8 cellular contexts compared by ENCODE assay signal in genomic region chr17:65554568-65555223, GRCh38. TPM values are rescaled to one million over a fixed set of nuclear protein-coding genes. Genes with fewer than 3 reads are reported as not detected.
DNase-seq lines count a peak whose midpoint lies in the region; ATAC-seq, FAIRE-seq and TF ChIP-seq lines count a peak whose summit lies in the region.
"Had no signal": no experiment of that assay in that cellular context is flagged by ENCODE, and none has a peak within 500 bp of the region (broad histone marks: within the 10 kb centered on the region; RNA-seq: fewer than 3 reads in every experiment).

No MANE protein-coding gene starts in this region.

- no peak overlapping the region for H3K14ac ChIP-seq in IMR-90 (replicated peaks; ENCODE audit: low read depth, low read length)

- CTCF ChIA-PET in IMR-90 (lab: Yijun Ruan, JAX) = interaction anchor here (0.9 to 3.1 kb wide), 2 partner anchors 84 to 260 kb away, joined by 3 to 9 read pairs; no protein-coding TSS in a partner anchor

- H3K79me2 ChIP-seq in astrocyte (ENCODE audit: insufficient read depth, low read length) = peaks cover 64% of the 10 kb centered on the region

- H3K36me3 Mint-ChIP-seq in astrocyte (ENCODE audit: low read depth, unreplicated experiment) = peaks cover 20% of the 10 kb centered on the region

- peaks cover 0 to 7% of the 10 kb centered on the region in 2 experiments; a peak in 1 of 4 replicates for H3K79me1 ChIP-seq in IMR-90 (ENCODE audit: low read depth in 1 of 2, low read length in 2 of 2)

- no peak overlapping the region for H3K56ac ChIP-seq in IMR-90 (ENCODE audit: extremely low read depth, insufficient read depth, low read length)

- H3K4ac ChIP-seq in IMR-90 (ENCODE audit: low read depth, low read length) = no peak overlapping the region

- peak; percentile 17 for DNase-seq in IMR-90
- DNase-seq in astrocyte (ENCODE audit: low read depth) = peak; percentile 37
- no peak for DNase-seq in suprapubic skin (ENCODE audit: low spot score in 2 of 2)
- DNase-seq in NOMO-1 treated with DMSO at 0.1 percent for 48 hours (lab: John Stamatoyannopoulos, UW; ENCODE audit: unreplicated experiment) = no peak
- DNase-seq: activated CD4-positive, alpha-beta T cell treated with anti-CD3 and anti-CD28 coated beads for 1 hour had no signal

- in situ Hi-C loops in IMR-90 (cut with MboI; ENCODE audit: low sequenced_read_pairs) = loop anchor here (5.0 to 25.0 kb wide), 2 partner anchors 262 to 608 kb away; no protein-coding TSS in a partner anchor

- no peak overlapping the region for H4K5ac ChIP-seq in IMR-90 (ENCODE audit: low read depth, low read length)

- H3K4me1 ChIP-seq in IMR-90 (ENCODE audit: control insufficient read depth, insufficient read depth, low read length) (peaks cover 17% of the 10 kb centered on the region), astrocyte (ENCODE audit: insufficient read depth, low read length) (peaks cover 42% of the 10 kb centered on the region), iPS-15b (ENCODE audit: control insufficient read depth, insufficient read depth, low read length) (peaks cover 31% of the 10 kb centered on the region), suprapubic skin (peaks cover 49% of the 10 kb centered on the region)

- no peak overlapping the region for H2BK15ac ChIP-seq in IMR-90 (ENCODE audit: low read depth, low read length)

- H3K27ac ChIP-seq in IMR-90 (ENCODE audit: insufficient read depth, low read length) (no peak overlapping the region), astrocyte (ENCODE audit: low read depth, low read length) (no peak overlapping the region), suprapubic skin (no peak overlapping the region)

- no peak overlapping the region for H2AK9ac ChIP-seq in IMR-90 (replicated peaks; ENCODE audit: low read depth, low read length, poor library complexity)

- ATAC-seq in IMR-90 (ENCODE audit: low read depth) = no peak
- no peak for ATAC-seq in GM18858 (IDR thresholded peaks at IDR 0.05; ENCODE audit: unreplicated experiment)
- no peak for ATAC-seq in HG03432 (IDR thresholded peaks at IDR 0.05; ENCODE audit: unreplicated experiment)

- TF ChIP-seq CTCF in IMR-90 (conservative IDR thresholded peaks at IDR 0.05; ENCODE audit: low read depth, low read length) (no peak), astrocyte (IDR thresholded peaks at IDR 0.05; ENCODE audit: insufficient read depth, low read depth, low read length) (no peak), suprapubic skin (IDR thresholded peaks at IDR 0.05) (no peak)

- WGBS in IMR-90 (ENCODE audit: extremely low coverage in 2 of 2, insufficient read length in 1 of 2), 2 experiments = 49% methylated on average over 6 of the region's 18 CpGs; no CpG with 5 or more reads in 1 of the 2 experiments
- WGBS in suprapubic skin = 57% methylated on average over 16 of the region's 18 CpGs

- FAIRE-seq in astrocyte (lab: Jason Lieb, UNC) = no peak

- H4K91ac ChIP-seq in IMR-90 (ENCODE audit: insufficient read depth, low read depth, low read length) = no peak overlapping the region

- no peak overlapping the region for H4K8ac ChIP-seq in IMR-90 (ENCODE audit: low read depth in 2 of 2, low read length in 2 of 2)

- H3K4me2 ChIP-seq in IMR-90 (ENCODE audit: low read depth, low read length) (peak overlapping the region; percentile 45; the same call in 1 of the 2 replicates), astrocyte (ENCODE audit: low read length) (no peak overlapping the region)

- peaks cover 25% of the 10 kb centered on the region for H3K4me1 Mint-ChIP-seq in astrocyte (ENCODE audit: low read depth, unreplicated experiment)

- H3K23ac ChIP-seq in IMR-90 (ENCODE audit: low read depth, low read length) = no peak overlapping the region

- no peak overlapping the region for H2BK5ac ChIP-seq in IMR-90 (ENCODE audit: low read depth, low read length, poor library complexity, severe bottlenecking)

- POLR2A ChIA-PET in IMR-90 (lab: Charles Lee; ENCODE audit: unreplicated experiment) = no interaction called here

- no peak for TF ChIP-seq EP300 in suprapubic skin (IDR thresholded peaks at IDR 0.05)

- H3K9me3 Mint-ChIP-seq in astrocyte (ENCODE audit: unreplicated experiment) = peaks cover 3% of the 10 kb centered on the region

- H3K4me3 Mint-ChIP-seq in astrocyte (ENCODE audit: unreplicated experiment) = no peak overlapping the region

- H3K18ac ChIP-seq in IMR-90 (ENCODE audit: low read depth, low read length) = no peak overlapping the region

- H3K9ac ChIP-seq in IMR-90 (ENCODE audit: low read depth, low read length) (no peak overlapping the region), astrocyte (ENCODE audit: low read length) (peak overlapping the region; percentile 23), iPS-15b (ENCODE audit: low read depth, low read length) (peak overlapping the region; percentile 24)

- H2AFZ ChIP-seq in IMR-90 (replicated peaks; ENCODE audit: low read length, poor library complexity) = no peak overlapping the region
- no peak overlapping the region for H2AFZ ChIP-seq in astrocyte (ENCODE audit: low read depth, low read length)

- H3K4me3 ChIP-seq in IMR-90 (ENCODE audit: insufficient read depth, low read depth, low read length) (no peak overlapping the region), astrocyte (ENCODE audit: insufficient read depth, low read depth, low read length) (peak overlapping the region; percentile 11), iPS-15b (ENCODE audit: low read depth, low read length) (no peak overlapping the region), suprapubic skin (peak overlapping the region; percentile 15)

- no peak overlapping the region for H2AK5ac ChIP-seq in IMR-90 (ENCODE audit: low read depth, low read length)

- no TSS peak for BruUV-seq in IMR-90 (replicated peaks; lab: Mats Ljungman, UMichigan)

- no peak overlapping the region for H2BK120ac ChIP-seq in IMR-90 (ENCODE audit: low read depth, low read length)

- H4K20me1 ChIP-seq in IMR-90 (ENCODE audit: insufficient read depth, low read length) = peaks cover 37% of the 10 kb centered on the region; the same call in 1 of the 2 replicates
- peaks cover 28% of the 10 kb centered on the region for H4K20me1 ChIP-seq in astrocyte (ENCODE audit: insufficient read depth, low read length)

- no peak for TF ChIP-seq POLR2A in IMR-90 (IDR thresholded peaks at IDR 0.05; ENCODE audit: low read depth, low read length)
- TF ChIP-seq POLR2A in suprapubic skin (IDR thresholded peaks at IDR 0.05) = no peak

- intact Hi-C loops in IMR-90 (cut with micrococcal nuclease) = loop anchor here (2.0 to 5.0 kb wide), 2 partner anchors 277 to 324 kb away; no protein-coding TSS in a partner anchor

- H3K27ac Mint-ChIP-seq in astrocyte (ENCODE audit: unreplicated experiment) = no peak overlapping the region

- H3K9me3 ChIP-seq in IMR-90 (ENCODE audit: control insufficient read depth, insufficient read depth, low read length) = no peaks in the 10 kb centered on the region
- H3K9me3 ChIP-seq in astrocyte (ENCODE audit: insufficient read depth, low read depth, low read length) = no peaks in the 10 kb centered on the region
- no peaks in the 10 kb centered on the region for H3K9me3 ChIP-seq in iPS-15b (ENCODE audit: control insufficient read depth, insufficient read depth, low read length)
- H3K9me3 ChIP-seq in suprapubic skin = no peaks in the 10 kb centered on the region

- peaks cover 3% of the 10 kb centered on the region; the same call in 1 of the 2 replicates for H3K9me1 ChIP-seq in IMR-90 (ENCODE audit: insufficient read depth, low read length)

- peaks cover 15% of the 10 kb centered on the region for H3K27me3 ChIP-seq in IMR-90 (ENCODE audit: control insufficient read depth, insufficient read depth, low read length)
- no peaks in the 10 kb centered on the region for H3K27me3 ChIP-seq in astrocyte (ENCODE audit: insufficient read depth, low read length)
- no peaks in the 10 kb centered on the region for H3K27me3 ChIP-seq in iPS-15b (ENCODE audit: control insufficient read depth, insufficient read depth, low read length)
- no peaks in the 10 kb centered on the region for H3K27me3 ChIP-seq in suprapubic skin

- TF ChIP-seq RAD21 in IMR-90 (IDR thresholded peaks at IDR 0.05; ENCODE audit: low read length) = no peak

- H3K36me3 ChIP-seq in IMR-90 (ENCODE audit: control insufficient read depth, insufficient read depth, low read length) (peaks cover 10% of the 10 kb centered on the region; the same call in 1 of the 2 replicates), astrocyte (ENCODE audit: insufficient read depth, low read length) (no peaks in the 10 kb centered on the region), iPS-15b (ENCODE audit: control insufficient read depth, insufficient read depth, low read length) (peaks cover 36% of the 10 kb centered on the region), suprapubic skin (no peaks in the 10 kb centered on the region)

- peaks cover 6% of the 10 kb centered on the region for H3K27me3 Mint-ChIP-seq in astrocyte (ENCODE audit: low read depth, unreplicated experiment)

- no peak overlapping the region for H2BK20ac ChIP-seq in IMR-90 (ENCODE audit: low read depth, low read length)

- dilution Hi-C loops in IMR-90 (cut with HindIII; ENCODE audit: low sequenced_read_pairs, unreplicated experiment) = no loop called here

TF ChIP-seq in IMR-90, 13 proteins besides CTCF, POLR2A, EP300 and RAD21:
- TF ChIP-seq FOS (IDR thresholded peaks at IDR 0.05; ENCODE audit: low read depth, low read length) = no peak
- TF ChIP-seq RFX5 (IDR thresholded peaks at IDR 0.05; ENCODE audit: low read depth, low read length) = no peak
- TF ChIP-seq MXI1 (IDR thresholded peaks at IDR 0.05; ENCODE audit: borderline replicate concordance, low read depth, low read length) = no peak
- TF ChIP-seq ELK1 (IDR thresholded peaks at IDR 0.05; ENCODE audit: borderline replicate concordance, low read depth, low read length) = no peak
- no peak for TF ChIP-seq NFE2L2 (IDR thresholded peaks at IDR 0.05; ENCODE audit: low read depth, low read length)
- no peak for TF ChIP-seq CEBPB (IDR thresholded peaks at IDR 0.05; ENCODE audit: low read depth, low read length)
- no peak for TF ChIP-seq SMC3 (IDR thresholded peaks at IDR 0.05; ENCODE audit: low read depth, low read length)
TF ChIP-seq in IMR-90: peak in this region for 0.

RNA-seq across cellular contexts. Expression of gene AXIN2, which starts 6.8 kb away (rescaled TPM):
- total RNA-seq in IMR-90 (2012; rRNA removed) (1.8 and 1.9 TPM in 2 replicates), astrocyte (8.0 and 8.9 TPM in 2 replicates), suprapubic skin (10 to 100 TPM in 3 of 4 donors, 1 to 10 TPM in 1; 9.8 to 36.9 (median 19.8) TPM)
- polyA plus RNA-seq in IMR-90 (2012; rRNA removed) = 0.91 and 0.99 TPM in 2 replicates
- polyA plus RNA-seq in IMR-90 (2012; cell fraction: cytosol; rRNA removed) = 1.0 TPM in 2 replicates
- polyA plus RNA-seq in IMR-90 (2012; cell fraction: nucleus; rRNA removed; ENCODE audit: low replicate concordance) = 2.3 and 2.4 TPM in 2 replicates

Comparison
In these comparisons a context has a peak if more than half of its experiments do, and no peak if none do; other contexts are left out.
1. DNase-seq: peak in IMR-90 (single experiment) and astrocyte (single experiment); none in suprapubic skin (0 of 2) and NOMO-1 treated with DMSO at 0.1 percent for 48 hours (single experiment).
2. H3K4me3 ChIP-seq: peak in astrocyte (single experiment) and suprapubic skin (single experiment); none in IMR-90 (single experiment) and iPS-15b (single experiment).